In genomic region chr22:39234867-39235687, GRCh38 we compare ENCODE assay signal across 11 cellular contexts. TPM values are rescaled to one million over a fixed set of nuclear protein-coding genes. Genes with fewer than 3 reads are reported as not detected.
DNase-seq lines count a peak whose midpoint lies in the region; ATAC-seq and TF ChIP-seq lines count a peak whose summit lies in the region.
"Had no signal": no experiment of that assay in that cellular context is flagged by ENCODE, and none has a peak within 500 bp of the region (broad histone marks: within the 10 kb centered on the region; RNA-seq: fewer than 3 reads in every experiment).

No MANE protein-coding gene starts in this region.

- H3K4me3 ChIP-seq in body of pancreas (no peak overlapping the region), skeletal muscle tissue (ENCODE audit: low read length in 3 of 3) (peak overlapping the region in 1 of 3 donors; percentile 6), hepatocyte (no peak overlapping the region), Caco-2 (ENCODE audit: low read depth, low read length) (no peak overlapping the region)
- H3K4me3 ChIP-seq: thoracic aorta had no signal

- no peak overlapping the region for H3K4me3 Mint-ChIP-seq in activated T-helper 1 cell treated with anti-CD3 and anti-CD28 coated beads, Interleukin-12 subunit alpha, Interleukin-12 subunit beta, Interleukin-2, Interleukin-4 antibody, amounts not matched to agents 30 ng/mL and 10 ng/mL and 1 ng/mL, durations not matched to agents 14 hours and 24 hours and 36 hours
- H3K4me3 Mint-ChIP-seq in Caco-2 (ENCODE audit: unreplicated experiment), result no peak overlapping the region

- no peaks in the 10 kb centered on the region for H3K36me3 ChIP-seq in body of pancreas (replicated peaks in 1 of 2; ENCODE audit: insufficient read depth in 1 of 2, low read depth in 2 of 2)
- peaks cover 5 to 21% (median 14%) of the 10 kb centered on the region in 3 donors for H3K36me3 ChIP-seq in skeletal muscle tissue (ENCODE audit: control insufficient read depth in 3 of 3, insufficient read depth in 3 of 3, low read length in 3 of 3)
- H3K36me3 ChIP-seq in hepatocyte (replicated peaks; ENCODE audit: insufficient read depth, low read depth), result no peaks in the 10 kb centered on the region
- H3K36me3 ChIP-seq in Caco-2 (ENCODE audit: control insufficient read depth, insufficient read depth, low read length), result 0 out of 2 replicates have a peak, but pooled peaks cover 1% of the 10 kb centered on the region
- H3K36me3 ChIP-seq: thoracic aorta had no signal

- 42 to 64% methylated on average over 25 to 29 of the region's 29 CpGs for WGBS in body of pancreas, 2 donors
- 85% methylated on average over 10 of the region's 29 CpGs for WGBS in hepatocyte (ENCODE audit: low lambda C conversion rate, missing lambda C conversion rate)

- TF ChIP-seq EP300 in Ishikawa (IDR thresholded peaks at IDR 0.05; ENCODE audit: borderline replicate concordance), result peak; percentile 73

- no peak overlapping the region for H3K4me2 ChIP-seq in hepatocyte

- no TSS peak for BruUV-seq in Caco-2 (replicated peaks; lab: Mats Ljungman, UMichigan)

- peak overlapping the region; percentile 79 to 93 (median 82) for H3K9ac ChIP-seq in skeletal muscle tissue (ENCODE audit: low read depth in 1 of 3, low read length in 3 of 3)

- DNase-seq in body of pancreas (peak; percentile 62 to 81 (median 72)), iPS-NIHi11 (ENCODE audit: low spot score) (peak; percentile 57), 8988T (no peak), hepatocyte (ENCODE audit: low spot score) (no peak), Caco-2 (no peak)
- DNase-seq in activated T-helper 1 cell treated with anti-CD3 and anti-CD28 coated beads, Interleukin-12 subunit alpha, Interleukin-12 subunit beta, Interleukin-2, Interleukin-4 antibody, amounts not matched to agents 30 ng/mL and 10 ng/mL and 1 ng/mL, durations not matched to agents 14 hours and 24 hours and 36 hours (ENCODE audit: low spot score), result no peak
- DNase-seq: NCI-H226; stimulated activated CD4-positive, alpha-beta T cell treated with anti-CD3 and anti-CD28 coated beads, Interleukin-12 subunit alpha, Interleukin-12 subunit beta, amount 100 ng/mL, for 4 hours had no signal

- TF ChIP-seq RAD21 in Ishikawa (IDR thresholded peaks at IDR 0.05; ENCODE audit: low read depth), result peak; percentile 12; the same call in 1 of the 2 replicates

- no peaks in the 10 kb centered on the region for H3K36me3 Mint-ChIP-seq in activated T-helper 1 cell treated with anti-CD3 and anti-CD28 coated beads, Interleukin-12 subunit alpha, Interleukin-12 subunit beta, Interleukin-2, Interleukin-4 antibody, amounts not matched to agents 30 ng/mL and 10 ng/mL and 1 ng/mL, durations not matched to agents 14 hours and 24 hours and 36 hours (ENCODE audit: low read depth)
- H3K36me3 Mint-ChIP-seq in Caco-2 (ENCODE audit: insufficient read depth, unreplicated experiment), result peaks cover 8% of the 10 kb centered on the region

- POLR2A ChIA-PET in Caco-2 (lab: Charles Lee), result no interaction called here

- no peaks in the 10 kb centered on the region for H3K9me2 ChIP-seq in hepatocyte (replicated peaks; ENCODE audit: insufficient read depth)

- CTCF ChIA-PET in Caco-2 (lab: Charles Lee), result interaction anchor here (0.6 kb wide), 1 partner anchor 59 kb away, joined by 3 read pairs; no protein-coding TSS in a partner anchor

- no peak for TF ChIP-seq POLR2A in body of pancreas (IDR thresholded peaks at IDR 0.05)

- H3K27me3 ChIP-seq in body of pancreas (no peaks in the 10 kb centered on the region), skeletal muscle tissue (ENCODE audit: control insufficient read depth in 3 of 3, insufficient read depth in 3 of 3, low read length in 3 of 3) (no peaks in the 10 kb centered on the region), hepatocyte (no peaks in the 10 kb centered on the region), Caco-2 (replicated peaks; ENCODE audit: control insufficient read depth, insufficient read depth, low read length) (no peaks in the 10 kb centered on the region)

- peaks cover 23% of the 10 kb centered on the region for H3K4me1 Mint-ChIP-seq in activated T-helper 1 cell treated with anti-CD3 and anti-CD28 coated beads, Interleukin-12 subunit alpha, Interleukin-12 subunit beta, Interleukin-2, Interleukin-4 antibody, amounts not matched to agents 30 ng/mL and 10 ng/mL and 1 ng/mL, durations not matched to agents 14 hours and 24 hours and 36 hours (ENCODE audit: low read depth)
- H3K4me1 Mint-ChIP-seq in Caco-2 (ENCODE audit: low read depth, unreplicated experiment), result peaks cover 13% of the 10 kb centered on the region

- H3K9me3 ChIP-seq in body of pancreas (no peaks in the 10 kb centered on the region), skeletal muscle tissue (ENCODE audit: control insufficient read depth in 3 of 3, low read length in 3 of 3) (no peaks in the 10 kb centered on the region), hepatocyte (ENCODE audit: low read depth) (no peaks in the 10 kb centered on the region), Caco-2 (no peaks in the 10 kb centered on the region)
- H3K9me3 ChIP-seq: thoracic aorta had no signal

- peaks cover 55% of the 10 kb centered on the region for H3K4me1 ChIP-seq in body of pancreas
- peaks cover 77 to 97% (median 97%) of the 10 kb centered on the region in 3 donors for H3K4me1 ChIP-seq in skeletal muscle tissue (ENCODE audit: control insufficient read depth in 3 of 3, insufficient read depth in 3 of 3, low read length in 3 of 3)
- H3K4me1 ChIP-seq in hepatocyte (ENCODE audit: insufficient read depth), result peaks cover 20% of the 10 kb centered on the region
- peaks cover 15% of the 10 kb centered on the region for H3K4me1 ChIP-seq in Caco-2

- H4K20me1 ChIP-seq in hepatocyte (ENCODE audit: insufficient read depth, poor library complexity, severe bottlenecking), result no peaks in the 10 kb centered on the region

- TF ChIP-seq CTCF in body of pancreas (IDR thresholded peaks at IDR 0.05) (no peak), hepatocyte (IDR thresholded peaks at IDR 0.05; ENCODE audit: poor library complexity) (no peak), Caco-2 (IDR thresholded peaks at IDR 0.05; ENCODE audit: insufficient read depth in 1 of 2, low read depth in 1 of 2, low read length in 1 of 2, severe bottlenecking in 1 of 2, unreplicated experiment in 1 of 2) (no peak)

- H2AFZ ChIP-seq in hepatocyte, result no peak overlapping the region

- intact Hi-C loops in body of pancreas (cut with DNase I) (no loop called here), Caco-2 (cut with micrococcal nuclease; ENCODE audit: unreplicated experiment) (no loop called here)
- intact Hi-C loops in activated T-helper 1 cell treated with anti-CD3 and anti-CD28 coated beads, Interleukin-12 subunit alpha, Interleukin-12 subunit beta, Interleukin-2, Interleukin-4 antibody, amounts not matched to agents 30 ng/mL and 10 ng/mL and 1 ng/mL, durations not matched to agents 14 hours and 24 hours and 36 hours (cut with micrococcal nuclease), result loop anchor here (5.0 kb wide), 1 partner anchor 63 kb away; no protein-coding TSS in a partner anchor

- H3K79me2 ChIP-seq in hepatocyte, result no peaks in the 10 kb centered on the region

- no peaks in the 10 kb centered on the region for H3K9me3 Mint-ChIP-seq in activated T-helper 1 cell treated with anti-CD3 and anti-CD28 coated beads, Interleukin-12 subunit alpha, Interleukin-12 subunit beta, Interleukin-2, Interleukin-4 antibody, amounts not matched to agents 30 ng/mL and 10 ng/mL and 1 ng/mL, durations not matched to agents 14 hours and 24 hours and 36 hours
- H3K9me3 Mint-ChIP-seq in Caco-2 (ENCODE audit: unreplicated experiment), result no peaks in the 10 kb centered on the region

- H3K27ac ChIP-seq in body of pancreas (peak overlapping the region in 2 of 4 donors; percentile 32 to 41), skeletal muscle tissue (ENCODE audit: low read depth, low read length) (peak overlapping the region; percentile 97), hepatocyte (no peak overlapping the region)
- H3K27ac ChIP-seq: thoracic aorta had no signal

- peaks cover 61% of the 10 kb centered on the region for H3K27me3 Mint-ChIP-seq in activated T-helper 1 cell treated with anti-CD3 and anti-CD28 coated beads, Interleukin-12 subunit alpha, Interleukin-12 subunit beta, Interleukin-2, Interleukin-4 antibody, amounts not matched to agents 30 ng/mL and 10 ng/mL and 1 ng/mL, durations not matched to agents 14 hours and 24 hours and 36 hours (ENCODE audit: insufficient read depth)
- no peaks in the 10 kb centered on the region for H3K27me3 Mint-ChIP-seq in Caco-2 (ENCODE audit: insufficient read depth, unreplicated experiment)

- H3K27ac Mint-ChIP-seq in activated T-helper 1 cell treated with anti-CD3 and anti-CD28 coated beads, Interleukin-12 subunit alpha, Interleukin-12 subunit beta, Interleukin-2, Interleukin-4 antibody, amounts not matched to agents 30 ng/mL and 10 ng/mL and 1 ng/mL, durations not matched to agents 14 hours and 24 hours and 36 hours, result no peak overlapping the region
- no peak overlapping the region for H3K27ac Mint-ChIP-seq in Caco-2 (ENCODE audit: unreplicated experiment)

- ATAC-seq in body of pancreas, result peak; percentile 52

TF ChIP-seq in Ishikawa, 13 proteins besides CTCF, POLR2A, EP300 and RAD21 (continues in another document):
- TF ChIP-seq TEAD4 (IDR thresholded peaks at IDR 0.05) (peak; percentile 68; the same call in 1 of the 2 replicates), MAX (IDR thresholded peaks at IDR 0.05) (peak; percentile 100), USF1 (IDR thresholded peaks at IDR 0.05) (peak; percentile 82), NFIC (IDR thresholded peaks at IDR 0.05) (peak; percentile 94), ZBTB7A (IDR thresholded peaks at IDR 0.05; ENCODE audit: low read depth) (peak; percentile 53; the same call in 1 of the 2 replicates), CREB1 (IDR thresholded peaks at IDR 0.05; ENCODE audit: low read depth) (no peak), EGR1 (IDR thresholded peaks at IDR 0.05) (no peak), FOXM1 (IDR thresholded peaks at IDR 0.05; ENCODE audit: borderline replicate concordance, low read depth) (peak; percentile 16; the same call in 1 of the 2 replicates)

RNA-seq across cellular contexts. Expression of gene PDGFB, which starts 9.7 kb away (rescaled TPM):
- total RNA-seq in body of pancreas (10 to 100 TPM in 1 of 2 donors, 1 to 10 TPM in 1; 7.0 to 15.8 TPM), skeletal muscle tissue (8.9 TPM), hepatocyte (3.9 and 4.3 TPM in 2 replicates), Caco-2 (2022) (7.2 and 8.3 TPM in 2 replicates)
- 2.5 and 4.1 TPM in 2 replicates for polyA plus RNA-seq in hepatocyte
- total RNA-seq in activated T-helper 1 cell treated with anti-CD3 and anti-CD28 coated beads, Interleukin-12 subunit alpha, Interleukin-12 subunit beta, Interleukin-2, Interleukin-4 antibody, amounts not matched to agents 30 ng/mL and 10 ng/mL and 1 ng/mL, durations not matched to agents 14 hours and 24 hours and 36 hours, result 0.78 and 1.2 TPM in 2 replicates

Comparison
In these comparisons a context has a peak if more than half of its experiments do, and no peak if none do; other contexts are left out.
1. DNase-seq: peak in body of pancreas (4 of 4) and iPS-NIHi11 (single experiment); none in 8988T (single experiment), hepatocyte (single experiment), activated T-helper 1 cell treated with anti-CD3 and anti-CD28 coated beads, Interleukin-12 subunit alpha, Interleukin-12 subunit beta, Interleukin-2, Interleukin-4 antibody, amounts not matched to agents 30 ng/mL and 10 ng/mL and 1 ng/mL, durations not matched to agents 14 hours and 24 hours and 36 hours (single experiment) and Caco-2 (0 of 2).